ENCODE assay signal across 8 cellular contexts in genomic region chr2:28754321-28754720, GRCh38. TPM values are rescaled to one million over a fixed set of nuclear protein-coding genes. Genes with fewer than 3 reads are reported as not detected.
DNase-seq lines count a peak whose midpoint lies in the region; ATAC-seq, FAIRE-seq and TF ChIP-seq lines count a peak whose summit lies in the region.

No MANE protein-coding gene starts in this region.

- peaks cover 73% of the 10 kb centered on the region for H4K20me1 ChIP-seq in BLaER1
- peaks cover 49% of the 10 kb centered on the region for H4K20me1 ChIP-seq in KMS-11 (ENCODE audit: insufficient read depth)
- H4K20me1 ChIP-seq in K562 (replicated peaks; ENCODE audit: control insufficient read depth, insufficient read depth, low read length) = peaks cover 16% of the 10 kb centered on the region

- H3K4me2 ChIP-seq in BLaER1 (peak overlapping the region; percentile 42), KMS-11 (peak overlapping the region; percentile 20; the same call in 1 of the 2 replicates), K562 (ENCODE audit: insufficient read depth, low read length) (no peak overlapping the region; the same call in 1 of the 2 replicates)

- H3K9me3 ChIP-seq in BLaER1 (no peaks in the 10 kb centered on the region), K562 (replicated peaks; ENCODE audit: control insufficient read depth, insufficient read depth, low read depth, low read length) (no peaks in the 10 kb centered on the region)

- H3K79me2 ChIP-seq in KMS-11 (ENCODE audit: insufficient read depth, low read depth) (peaks cover 89% of the 10 kb centered on the region), K562 (ENCODE audit: control insufficient read depth, insufficient read depth, low read length) (peaks cover 81% of the 10 kb centered on the region)

- 3% methylated on average over 3 of the region's 4 CpGs for WGBS in K562 (ENCODE audit: insufficient coverage, low coverage, missing lambda C conversion rate)

- peak overlapping the region in 6 of 10 donors; percentile 11 to 71 (median 48) for H3K27ac Mint-ChIP-seq in naive thymus-derived CD8-positive, alpha-beta T cell

- peaks cover 59% of the 10 kb centered on the region for H3K4me1 ChIP-seq in BLaER1
- H3K4me1 ChIP-seq in KMS-11 (ENCODE audit: low read depth, poor library complexity, severe bottlenecking) = peaks cover 48% of the 10 kb centered on the region
- H3K4me1 ChIP-seq in K562 (replicated peaks in 1 of 2; ENCODE audit: control insufficient read depth in 2 of 2, insufficient read depth in 2 of 2, low read length in 2 of 2) = peaks cover 3 to 30% of the 10 kb centered on the region in 2 experiments

- BruUV-seq in K562 (replicated peaks; lab: Mats Ljungman, UMichigan) = no TSS peak

- H3K36me3 Mint-ChIP-seq in naive thymus-derived CD8-positive, alpha-beta T cell = peaks cover 0 to 38% (median 0%) of the 10 kb centered on the region in 3 donors

- H3K4me1 Mint-ChIP-seq in naive thymus-derived CD8-positive, alpha-beta T cell = peaks cover 32 to 75% (median 70%) of the 10 kb centered on the region in 4 donors

- TF ChIP-seq EP300 in K562 (IDR thresholded peaks at IDR 0.05; ENCODE audit: low read length) = no peak

- in situ Hi-C loops in K562 (cut with MboI) = loop anchor here (25.0 kb wide), 1 partner anchor 167 kb away; no protein-coding TSS in a partner anchor

- H3K27ac ChIP-seq in BLaER1 (no peak overlapping the region), KMS-11 (no peak overlapping the region), K562 (ENCODE audit: extremely low read depth, low read depth, low read length) (no peak overlapping the region)

- FAIRE-seq in K562 (lab: Jason Lieb, UNC) = no peak

- H3K36me3 ChIP-seq in BLaER1 (peaks cover 20% of the 10 kb centered on the region), KMS-11 (ENCODE audit: insufficient read depth) (no peaks in the 10 kb centered on the region), K562 (ENCODE audit: control insufficient read depth, insufficient read depth, low read length) (peaks cover 10% of the 10 kb centered on the region; the same call in 2 of the 3 replicates)

- intact Hi-C loops in K562 (cut with micrococcal nuclease) = loop anchor here (5.0 kb wide), 1 partner anchor 72 kb away; no protein-coding TSS in a partner anchor

- no peaks in the 10 kb centered on the region for H3K27me3 Mint-ChIP-seq in naive thymus-derived CD8-positive, alpha-beta T cell

- POLR2A ChIA-PET in K562 (lab: Yijun Ruan, JAX) = interaction anchor here (0.6 to 2.6 kb wide), 5 partner anchors 10 to 160 kb away, joined by 3 to 7 read pairs (median 3); no protein-coding TSS in a partner anchor
- POLR2A ChIA-PET in naive thymus-derived CD8-positive, alpha-beta T cell (lab: Charles Lee) = interaction anchor here (1.1 kb wide), 1 partner anchor 160 kb away, joined by 3 read pairs; no protein-coding TSS in a partner anchor

- no peaks in the 10 kb centered on the region for H3K9me1 ChIP-seq in K562 (ENCODE audit: control insufficient read depth, insufficient read depth, low read length)

- TF ChIP-seq POLR2A in K562 (conservative IDR thresholded peaks at IDR 0.05) = no peak

- ATAC-seq in K562 (no peak), GM21447 (IDR thresholded peaks at IDR 0.05; ENCODE audit: unreplicated experiment) (no peak), HG03025 (IDR thresholded peaks at IDR 0.05; ENCODE audit: low FRiP score, unreplicated experiment) (no peak)
- no peak for ATAC-seq in naive thymus-derived CD8-positive, alpha-beta T cell

- H3K9me3 Mint-ChIP-seq in naive thymus-derived CD8-positive, alpha-beta T cell = no peaks in the 10 kb centered on the region

- peak overlapping the region; percentile 12 to 98 (median 69) for H3K4me3 Mint-ChIP-seq in naive thymus-derived CD8-positive, alpha-beta T cell

- H3K9ac ChIP-seq in BLaER1 (no peak overlapping the region), KMS-11 (no peak overlapping the region), K562 (ENCODE audit: insufficient read depth in 1 of 2, low read depth in 2 of 2, low read length in 2 of 2) (0 out of 4 replicates have a peak overlapping the region, but pooled peaks of 1 of the 2 experiments have one; percentile 23)

- H2AFZ ChIP-seq in KMS-11 (ENCODE audit: low read depth) = no peak overlapping the region
- no peak overlapping the region for H2AFZ ChIP-seq in K562 (ENCODE audit: low read depth, low read length)

- DNase-seq in K562 (ENCODE audit: extremely low read depth in 1 of 4, low spot score in 3 of 4) (peak; percentile 21 to 65 (median 32)), putamen (ENCODE audit: low spot score) (no peak), DMS153 treated with DMSO at 0.1 percent for 48 hours (lab: John Stamatoyannopoulos, UW; ENCODE audit: unreplicated experiment) (no peak)
- no peak for DNase-seq in naive thymus-derived CD8-positive, alpha-beta T cell

- no peak overlapping the region for H3K4me3 ChIP-seq in BLaER1
- no peak overlapping the region for H3K4me3 ChIP-seq in KMS-11 (IDR thresholded peaks at IDR 0.05; ENCODE audit: insufficient read depth, low read depth, low read length)
- no peak overlapping the region for H3K4me3 ChIP-seq in K562

- H3K27me3 ChIP-seq in BLaER1 (no peaks in the 10 kb centered on the region), KMS-11 (ENCODE audit: insufficient read depth, low read depth) (no peaks in the 10 kb centered on the region), K562 (ENCODE audit: control insufficient read depth in 2 of 2, insufficient read depth in 2 of 2, low read length in 2 of 2) (no peaks in the 10 kb centered on the region)

- TF ChIP-seq RAD21 in K562 (CRISPR knock-in tag; conservative IDR thresholded peaks at IDR 0.05 in 1 of 2, IDR thresholded peaks at IDR 0.05 in 1 of 2) = no peak

- no peak for TF ChIP-seq CTCF in KMS-11 (conservative IDR thresholded peaks at IDR 0.05; ENCODE audit: low read depth, low read length)
- TF ChIP-seq CTCF in K562 (IDR thresholded peaks at IDR 0.05 in 2 of 3, conservative IDR thresholded peaks at IDR 0.05 in 1 of 3; ENCODE audit: insufficient read depth in 2 of 3, low read depth in 1 of 3, low read length in 3 of 3) = no peak

- CTCF ChIA-PET in K562 (lab: Yijun Ruan, JAX; ENCODE audit: low intra/inter-chr PET ratio) = interaction anchor here (0.6 to 4.3 kb wide), 4 partner anchors 146 to 187 kb away, joined by 3 to 48 read pairs (median 11); no protein-coding TSS in a partner anchor

TF ChIP-seq in K562, 482 proteins besides CTCF, POLR2A, EP300 and RAD21 (continues in another document):
- TF ChIP-seq CBFA2T3 (IDR thresholded peaks at IDR 0.05) (peak; percentile 22; the same call in 1 of the 2 replicates), NCOR1 (IDR thresholded peaks at IDR 0.05) (peak; percentile 13; the same call in 1 of the 2 replicates), ZNF324 (CRISPR knock-in tag; IDR thresholded peaks at IDR 0.05) (no peak)

RNA-seq across cellular contexts. Expression of gene PPP1CB, which starts 2.7 kb away (rescaled TPM):
- total RNA-seq in K562 (2011; cell fraction: chromatin; rRNA removed; ENCODE audit: low replicate concordance) = 15.2 and 51.7 TPM in 2 replicates
- total RNA-seq in K562 (2011; cell fraction: nucleolus; rRNA removed) = 10.0 and 11.2 TPM in 2 replicates
- 20.1 and 31.0 TPM in 2 replicates for total RNA-seq in K562 (2011; cell fraction: nucleoplasm; rRNA removed)
- total RNA-seq in K562 (2014; rRNA removed) (31.6 and 40.6 TPM in 2 replicates), K562 (2014; rRNA removed; fragmentation: Illumina TruSeq; extraction: Trizol) (77.4 and 95.2 TPM in 2 replicates), K562 (2015; rRNA removed; fragmentation: Illumina TruSeq; extraction: Trizol) (55.3 and 67.5 TPM in 2 replicates), K562 (2021) (113 and 118 TPM in 2 replicates)
- polyA plus RNA-seq in K562 (2011; rRNA removed) (42.1 and 58.9 TPM in 2 replicates), K562 (2014; fragmentation: Illumina TruSeq; extraction: Trizol) (41.5 and 49.0 TPM in 2 replicates), K562 (2014; fragmentation: Nextera tagmentation; extraction: Ambion mirVana) (100 to 1,000 TPM in 1 of 2 experiments, 10 to 100 TPM in 1; 55.7 to 112 TPM), K562 (2014; rRNA removed) (25.6 and 27.0 TPM in 2 replicates)
- 10.3 and 23.6 TPM in 2 replicates for polyA plus RNA-seq in K562 (2011; cell fraction: cytosol; rRNA removed)
- 7.4 and 13.1 TPM in 2 replicates for polyA plus RNA-seq in K562 (2011; cell fraction: nucleus; rRNA removed)
- 49.8 and 54.7 TPM in 2 replicates for polyA plus RNA-seq in K562 (2012)
- polyA minus RNA-seq in K562 (2011; rRNA and poly(A)+ RNA removed) = 134 and 142 TPM in 2 replicates
- polyA minus RNA-seq in K562 (2011; cell fraction: cytosol; rRNA and poly(A)+ RNA removed) = 60.7 and 63.8 TPM in 2 replicates
- polyA minus RNA-seq in K562 (2011; cell fraction: nucleus; rRNA and poly(A)+ RNA removed) = 11.8 and 27.0 TPM in 2 replicates
- total RNA-seq in naive thymus-derived CD8-positive, alpha-beta T cell = 100 to 1,000 TPM; 165 to 166 TPM
- 10 to 100 TPM; 63.1 to 85.7 (median 82.1) TPM for polyA plus RNA-seq in naive thymus-derived CD8-positive, alpha-beta T cell

RNA-seq across cellular contexts. Expression of gene SPDYA, which starts 56.3 kb away (rescaled TPM):
- 0.74 and 4.7 TPM in 2 replicates for total RNA-seq in K562 (2011; cell fraction: chromatin; rRNA removed; ENCODE audit: low replicate concordance)
- not detected in 2 replicates for total RNA-seq in K562 (2011; cell fraction: nucleolus; rRNA removed)
- total RNA-seq in K562 (2011; cell fraction: nucleoplasm; rRNA removed) = 1.2 and 1.7 TPM in 2 replicates
- total RNA-seq in K562 (2014; rRNA removed) (0.05 and 0.37 TPM in 2 replicates), K562 (2014; rRNA removed; fragmentation: Illumina TruSeq; extraction: Trizol) (0.22 and 0.44 TPM in 2 replicates), K562 (2015; rRNA removed; fragmentation: Illumina TruSeq; extraction: Trizol) (0.41 and 0.43 TPM in 2 replicates), K562 (2021) (0.16 and 0.27 TPM in 2 replicates)
- polyA plus RNA-seq in K562 (2011; rRNA removed) (0.07 and 0.09 TPM in 2 replicates), K562 (2014; fragmentation: Illumina TruSeq; extraction: Trizol) (0.10 TPM in 1 of 2 replicates, not detected in the other), K562 (2014; fragmentation: Nextera tagmentation; extraction: Ambion mirVana) (1 to 10 TPM in 1 of 2 experiments, under 1 TPM in 1; 0.62 to 1.6 TPM), K562 (2014; rRNA removed) (0.17 TPM in 1 of 2 replicates, not detected in the other)
- not detected in 2 replicates for polyA plus RNA-seq in K562 (2011; cell fraction: cytosol; rRNA removed)
- polyA plus RNA-seq in K562 (2011; cell fraction: nucleus; rRNA removed) = 0.18 TPM in 1 of 2 replicates, not detected in the other
- polyA plus RNA-seq in K562 (2012) = 0.26 and 0.32 TPM in 2 replicates
- polyA minus RNA-seq in K562 (2011; rRNA and poly(A)+ RNA removed) = 0.74 and 1.0 TPM in 2 replicates
- not detected in 2 replicates for polyA minus RNA-seq in K562 (2011; cell fraction: cytosol; rRNA and poly(A)+ RNA removed)
- 0.54 and 1.00 TPM in 2 replicates for polyA minus RNA-seq in K562 (2011; cell fraction: nucleus; rRNA and poly(A)+ RNA removed)
- total RNA-seq in naive thymus-derived CD8-positive, alpha-beta T cell = 1 to 10 TPM; 1.1 to 2.1 TPM
- polyA plus RNA-seq in naive thymus-derived CD8-positive, alpha-beta T cell = not detected

Comparison
In these comparisons a context has a peak if more than half of its experiments do, and no peak if none do; other contexts are left out.
1. DNase-seq: peak in K562 (4 of 4); none in naive thymus-derived CD8-positive, alpha-beta T cell (0 of 10), putamen (single experiment) and DMS153 treated with DMSO at 0.1 percent for 48 hours (single experiment).